In the genomic region with DNA sequence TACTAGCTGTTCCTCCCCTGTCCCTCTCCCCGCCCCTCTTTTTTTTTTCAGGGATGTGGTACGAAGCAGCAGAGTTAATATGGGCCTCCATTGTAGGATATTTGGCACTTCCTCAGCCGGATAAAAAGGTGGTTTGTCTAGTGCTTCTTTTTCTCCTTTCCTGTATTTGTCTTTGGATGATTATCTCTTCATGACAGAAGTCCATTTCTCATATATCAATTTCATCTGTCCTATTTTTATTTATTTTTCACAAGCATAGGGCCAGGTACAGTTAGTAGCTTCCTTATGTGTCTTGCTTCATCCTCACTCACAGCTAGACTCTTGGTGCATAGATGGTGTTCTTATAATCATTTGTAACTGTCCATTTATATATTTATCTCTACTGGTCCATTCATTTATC, we compare ENCODE assay signal across 5 cellular contexts.
"Had no signal": no experiment of that assay in that cellular context is flagged by ENCODE, and none has a peak within 500 bp of the region (broad histone marks: within the 10 kb centered on the region; RNA-seq: fewer than 3 reads in every experiment).

No MANE protein-coding gene starts in this region.

- H3K27ac ChIP-seq: HL-60 had no signal

- ATAC-seq: HepG2, K562 had no signal

- DNase-seq: IMR-90, KBM-7 had no signal

- H3K4me3 ChIP-seq: K562 had no signal
